ENCODE assay signal across 21 cellular contexts in the genomic region with DNA sequence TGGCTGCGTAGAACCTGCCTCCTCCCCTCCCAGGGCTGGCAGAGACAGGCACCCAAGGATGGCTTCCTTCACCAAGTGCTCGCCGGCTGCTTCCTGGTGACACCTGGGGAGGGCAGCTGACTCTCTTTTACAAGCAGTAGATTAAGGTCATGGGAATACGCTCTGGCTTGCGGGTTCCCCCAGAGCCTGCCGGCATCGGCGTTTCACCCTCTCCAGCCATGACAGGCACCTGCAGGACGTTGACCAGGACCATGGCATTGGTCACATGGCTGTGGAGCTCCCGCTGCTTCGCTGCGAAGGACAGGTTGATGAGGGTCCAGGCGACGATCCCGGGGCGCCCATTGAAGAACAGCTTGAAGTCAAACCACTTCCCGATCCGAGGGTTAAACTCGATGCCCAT.
"Had no signal": no experiment of that assay in that cellular context is flagged by ENCODE, and none has a peak within 500 bp of the region (broad histone marks: within the 10 kb centered on the region; RNA-seq: fewer than 3 reads in every experiment).

No MANE protein-coding gene starts in this region.

- H2AFZ ChIP-seq: hepatocyte had no signal

- ATAC-seq: foreskin keratinocyte, gastroesophageal sphincter, heart left ventricle, left colon, left lobe of liver, lower lobe of right lung had no signal

- H3K4me1 Mint-ChIP-seq: immature natural killer cell had no signal

- H3K9me3 ChIP-seq: colonic mucosa, esophagus muscularis mucosa, gastroesophageal sphincter, heart left ventricle, left ventricle myocardium inferior, lower lobe of right lung had no signal

- H3K4me2 ChIP-seq: hepatocyte had no signal

- DNase-seq: colonic mucosa; cortex of kidney; effector CD8-positive, alpha-beta T cell; foreskin keratinocyte; heart left ventricle; hypothalamus; immature natural killer cell; islet precursor cell; kidney; kidney glomerular epithelial cell; left ventricle myocardium inferior; lower lobe of right lung; mesenchymal stem cell; midbrain; naive thymus-derived CD4-positive, alpha-beta T cell had no signal

- H3K27ac ChIP-seq: colonic mucosa, esophagus muscularis mucosa, foreskin keratinocyte, gastroesophageal sphincter, heart left ventricle, hepatocyte, left ventricle myocardium inferior, lower lobe of right lung had no signal

- H3K4me3 ChIP-seq: colonic mucosa, esophagus muscularis mucosa, gastroesophageal sphincter, heart left ventricle, hepatocyte, left ventricle myocardium inferior, lower lobe of right lung had no signal

- H3K27ac Mint-ChIP-seq: dendritic cell treated with granulocyte-macrophage colony-stimulating factor and Interleukin-4, amounts not matched to agents 40 ng/mL and 50 ng/mL, for 4 days; immature natural killer cell; naive thymus-derived CD4-positive, alpha-beta T cell had no signal

- H3K4me3 Mint-ChIP-seq: dendritic cell treated with granulocyte-macrophage colony-stimulating factor and Interleukin-4, amounts not matched to agents 40 ng/mL and 50 ng/mL, for 4 days; immature natural killer cell; naive thymus-derived CD4-positive, alpha-beta T cell had no signal

- H3K27me3 ChIP-seq: colonic mucosa, esophagus muscularis mucosa, foreskin keratinocyte, gastroesophageal sphincter, heart left ventricle, hepatocyte had no signal

- H3K9me3 Mint-ChIP-seq: dendritic cell treated with granulocyte-macrophage colony-stimulating factor and Interleukin-4, amounts not matched to agents 40 ng/mL and 50 ng/mL, for 4 days; immature natural killer cell; naive thymus-derived CD4-positive, alpha-beta T cell had no signal

- H3K27me3 Mint-ChIP-seq: dendritic cell treated with granulocyte-macrophage colony-stimulating factor and Interleukin-4, amounts not matched to agents 40 ng/mL and 50 ng/mL, for 4 days; naive thymus-derived CD4-positive, alpha-beta T cell had no signal

- H3K4me1 ChIP-seq: foreskin keratinocyte had no signal
